26 cellular contexts compared by ENCODE assay signal in the genomic region with DNA sequence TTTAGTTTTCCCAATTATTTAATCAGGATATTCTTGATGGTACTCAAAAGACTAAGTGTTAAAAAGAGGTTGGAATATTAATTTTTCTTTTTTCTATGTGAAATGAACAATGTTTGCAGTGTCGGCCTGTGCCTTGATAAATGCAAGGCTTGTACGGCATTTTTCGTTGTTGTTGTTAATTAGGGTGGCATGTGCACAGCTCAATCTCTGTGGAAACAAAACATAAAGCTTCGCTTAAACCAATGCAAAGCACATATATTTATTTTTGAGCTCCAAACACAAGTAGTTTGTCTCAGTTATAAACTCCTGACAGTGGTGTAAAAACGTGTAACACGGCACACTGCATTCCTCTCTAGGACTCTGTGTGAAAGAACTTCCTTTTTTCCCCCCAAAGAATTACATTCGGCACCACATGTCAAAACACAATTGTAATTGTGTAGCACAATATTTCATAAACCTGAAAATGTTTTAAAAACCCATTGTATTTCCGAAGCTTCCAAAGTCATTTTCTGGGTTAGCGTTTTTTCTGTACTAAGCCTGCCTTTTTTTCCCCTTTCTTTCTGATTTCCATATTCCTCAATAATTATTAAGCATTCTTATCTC.
"Had no signal": no experiment of that assay in that cellular context is flagged by ENCODE, and none has a peak within 500 bp of the region (broad histone marks: within the 10 kb centered on the region; RNA-seq: fewer than 3 reads in every experiment).

No MANE protein-coding gene starts in this region.

- H3K4me3 Mint-ChIP-seq: dendritic cell treated with granulocyte-macrophage colony-stimulating factor and Interleukin-4, amounts not matched to agents 40 ng/mL and 50 ng/mL, for 4 days; effector memory CD8-positive, alpha-beta T cell; endodermal cell had no signal

- H3K4me3 ChIP-seq: colonic mucosa, coronary artery, dorsolateral prefrontal cortex, esophagus muscularis mucosa, esophagus squamous epithelium, gastrocnemius medialis, gastroesophageal sphincter, heart left ventricle, heart right ventricle, hepatocyte had no signal

- H3K4me1 ChIP-seq: colonic mucosa, esophagus squamous epithelium, foreskin keratinocyte, gastrocnemius medialis, gastroesophageal sphincter, heart left ventricle, heart right ventricle had no signal

- DNase-seq: colonic mucosa; cortex of kidney; dermis blood vessel endothelial cell; dorsolateral prefrontal cortex; effector CD4-positive, alpha-beta T cell; effector CD8-positive, alpha-beta T cell; effector memory CD4-positive, alpha-beta T cell; effector memory CD8-positive, alpha-beta T cell; endodermal cell; erythroblast; esophagus squamous epithelium; foreskin fibroblast; foreskin keratinocyte; foreskin melanocyte; gastrocnemius medialis; glutamatergic neuron; head of caudate nucleus; heart left ventricle; heart right ventricle had no signal

- H3K27me3 ChIP-seq: colonic mucosa, gastrocnemius medialis had no signal

- H3K9me3 ChIP-seq: colonic mucosa, esophagus muscularis mucosa, esophagus squamous epithelium, gastrocnemius medialis, gastroesophageal sphincter, heart left ventricle had no signal

- ATAC-seq: effector memory CD8-positive, alpha-beta T cell; esophagus mucosa; foreskin keratinocyte; gastrocnemius medialis; gastroesophageal sphincter; heart left ventricle; heart right ventricle had no signal

- H3K27ac ChIP-seq: colonic mucosa, coronary artery, dorsolateral prefrontal cortex, epithelial cell of prostate, esophagus muscularis mucosa, esophagus squamous epithelium, foreskin keratinocyte, gastrocnemius medialis, gastroesophageal sphincter, heart left ventricle, heart right ventricle, hepatocyte had no signal

- H3K36me3 ChIP-seq: colonic mucosa, esophagus muscularis mucosa, esophagus squamous epithelium, gastrocnemius medialis, gastroesophageal sphincter, heart left ventricle, heart right ventricle had no signal

- H3K27ac Mint-ChIP-seq: dendritic cell treated with granulocyte-macrophage colony-stimulating factor and Interleukin-4, amounts not matched to agents 40 ng/mL and 50 ng/mL, for 4 days; effector memory CD8-positive, alpha-beta T cell; endodermal cell had no signal

- H3K9me3 Mint-ChIP-seq: dendritic cell treated with granulocyte-macrophage colony-stimulating factor and Interleukin-4, amounts not matched to agents 40 ng/mL and 50 ng/mL, for 4 days; effector memory CD8-positive, alpha-beta T cell; endodermal cell had no signal
